In genomic region chr4:159021597-159022385, GRCh38 we compare ENCODE assay signal across 20 cellular contexts.
"Had no signal": no experiment of that assay in that cellular context is flagged by ENCODE, and none has a peak within 500 bp of the region (broad histone marks: within the 10 kb centered on the region; RNA-seq: fewer than 3 reads in every experiment).

No MANE protein-coding gene starts in this region.

- H3K9me3 ChIP-seq: esophagus squamous epithelium, mucosa of descending colon, neutrophil, pancreas, thoracic aorta, upper lobe of right lung had no signal

- H3K9me3 Mint-ChIP-seq: activated CD4-positive, alpha-beta memory T cell treated with anti-CD3 and anti-CD28 coated beads for 36 hours; activated T-helper 1 cell treated with anti-CD3 and anti-CD28 coated beads, Interleukin-12 subunit alpha, Interleukin-12 subunit beta, Interleukin-2, Interleukin-4 antibody, amounts not matched to agents 30 ng/mL and 10 ng/mL and 1 ng/mL, durations not matched to agents 14 hours and 24 hours and 36 hours; memory B cell; naive thymus-derived CD4-positive, alpha-beta T cell; stimulated activated memory B cell treated with anti-CD40 and anti-IgM and Interleukin-4, amounts not matched to agents 10 μg/mL and 1 μg/mL and 100 μg/mL, for 72 hours had no signal

- H3K27me3 ChIP-seq: esophagus squamous epithelium, neutrophil, pancreas, upper lobe of right lung had no signal

- DNase-seq: activated CD4-positive, alpha-beta memory T cell treated with anti-CD3 and anti-CD28 coated beads for 36 hours; activated CD4-positive, alpha-beta T cell treated with anti-CD3 and anti-CD28 coated beads for 36 hours; activated gamma-delta T cell treated with Interleukin-2 at 50 U/mL for 16 hours; activated T-cell treated with anti-CD3 and anti-CD28 coated beads for 4 hours; cerebellar nuclear complex; cortex of kidney; effector CD4-positive, alpha-beta T cell; esophagus squamous epithelium; mucosa of descending colon; naive thymus-derived CD4-positive, alpha-beta T cell; pancreas; stimulated activated CD4-positive, alpha-beta T cell treated with anti-CD3 and anti-CD28 coated beads, Interleukin-4, amount 100 ng/mL, for 4 hours; upper lobe of right lung had no signal

- H3K4me1 ChIP-seq: esophagus squamous epithelium, pancreas, upper lobe of right lung had no signal

- H3K27ac ChIP-seq: esophagus squamous epithelium, neutrophil, pancreas, thoracic aorta, upper lobe of right lung had no signal

- H3K4me1 Mint-ChIP-seq: activated CD4-positive, alpha-beta T cell treated with anti-CD3 and anti-CD28 coated beads for 36 hours; naive thymus-derived CD4-positive, alpha-beta T cell had no signal

- H3K4me3 Mint-ChIP-seq: activated CD4-positive, alpha-beta memory T cell treated with anti-CD3 and anti-CD28 coated beads for 36 hours; activated CD4-positive, alpha-beta T cell treated with anti-CD3 and anti-CD28 coated beads for 36 hours; activated naive CD8-positive, alpha-beta T cell; activated T-helper 1 cell treated with anti-CD3 and anti-CD28 coated beads, Interleukin-12 subunit alpha, Interleukin-12 subunit beta, Interleukin-2, Interleukin-4 antibody, amounts not matched to agents 30 ng/mL and 10 ng/mL and 1 ng/mL, durations not matched to agents 14 hours and 24 hours and 36 hours; memory B cell; naive thymus-derived CD4-positive, alpha-beta T cell; stimulated activated memory B cell treated with anti-CD40 and anti-IgM and Interleukin-4, amounts not matched to agents 10 μg/mL and 1 μg/mL and 100 μg/mL, for 72 hours had no signal

- H3K27ac Mint-ChIP-seq: activated CD4-positive, alpha-beta memory T cell treated with anti-CD3 and anti-CD28 coated beads for 36 hours; activated CD4-positive, alpha-beta T cell treated with anti-CD3 and anti-CD28 coated beads for 36 hours; activated naive CD8-positive, alpha-beta T cell; activated T-helper 1 cell treated with anti-CD3 and anti-CD28 coated beads, Interleukin-12 subunit alpha, Interleukin-12 subunit beta, Interleukin-2, Interleukin-4 antibody, amounts not matched to agents 30 ng/mL and 10 ng/mL and 1 ng/mL, durations not matched to agents 14 hours and 24 hours and 36 hours; memory B cell; naive thymus-derived CD4-positive, alpha-beta T cell; stimulated activated memory B cell treated with anti-CD40 and anti-IgM and Interleukin-4, amounts not matched to agents 10 μg/mL and 1 μg/mL and 100 μg/mL, for 72 hours had no signal

- H3K4me3 ChIP-seq: esophagus squamous epithelium, mucosa of descending colon, pancreas, thoracic aorta, upper lobe of right lung had no signal

- H3K36me3 Mint-ChIP-seq: activated CD4-positive, alpha-beta memory T cell treated with anti-CD3 and anti-CD28 coated beads for 36 hours; activated naive CD8-positive, alpha-beta T cell; memory B cell; naive thymus-derived CD4-positive, alpha-beta T cell; stimulated activated memory B cell treated with anti-CD40 and anti-IgM and Interleukin-4, amounts not matched to agents 10 μg/mL and 1 μg/mL and 100 μg/mL, for 72 hours had no signal

- ATAC-seq: activated CD4-positive, alpha-beta T cell treated with anti-CD3 and anti-CD28 coated beads for 36 hours; mucosa of descending colon; naive thymus-derived CD4-positive, alpha-beta T cell; pancreas; sciatic nerve; stimulated activated memory B cell treated with anti-CD40 and anti-IgM and Interleukin-4, amounts not matched to agents 10 μg/mL and 1 μg/mL and 100 μg/mL, for 72 hours; upper lobe of right lung had no signal

- H3K36me3 ChIP-seq: esophagus squamous epithelium, neutrophil, pancreas, thoracic aorta, upper lobe of right lung had no signal

- H3K27me3 Mint-ChIP-seq: activated CD4-positive, alpha-beta memory T cell treated with anti-CD3 and anti-CD28 coated beads for 36 hours; activated CD4-positive, alpha-beta T cell treated with anti-CD3 and anti-CD28 coated beads for 36 hours; activated naive CD8-positive, alpha-beta T cell had no signal
